In the genomic region with DNA sequence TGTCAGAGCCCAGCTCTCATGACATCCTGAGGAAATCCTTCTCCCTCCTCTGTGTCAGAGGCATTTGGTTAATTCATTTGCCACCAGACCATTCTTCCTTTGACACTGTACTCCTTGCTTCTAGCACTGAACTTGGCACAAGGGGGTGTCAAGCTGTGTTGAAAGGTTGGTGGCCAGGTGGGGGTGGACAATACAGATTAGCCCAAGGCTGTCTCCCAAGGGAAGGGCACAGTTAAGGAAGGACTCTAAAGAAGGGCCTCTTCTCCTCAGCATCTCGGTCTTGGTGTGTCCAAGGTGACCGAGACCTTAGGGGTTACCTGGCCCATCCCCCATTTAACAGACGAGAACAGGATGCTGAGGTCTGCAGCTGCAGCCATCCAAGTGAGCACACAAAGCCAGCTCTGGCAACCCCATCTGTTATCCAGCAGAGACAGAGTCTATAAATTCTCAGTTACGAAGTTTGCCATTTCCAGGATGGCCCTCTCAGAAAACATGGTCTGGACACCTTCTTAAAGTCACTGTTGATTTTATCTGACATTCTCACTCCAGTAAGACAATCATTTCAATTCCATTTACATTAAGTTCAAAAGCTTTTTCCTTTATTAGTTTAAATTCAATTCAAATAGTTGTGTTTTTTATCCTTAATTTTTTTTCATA, we compare ENCODE assay signal across 1 cellular context.
TF ChIP-seq lines count a peak whose summit lies in the region.

No MANE protein-coding gene starts in this region.

TF ChIP-seq in IMR-90, 13 proteins besides CTCF, POLR2A, EP300 and RAD21 (continued from another document):
- no peak for TF ChIP-seq SMC3 (IDR thresholded peaks at IDR 0.05; ENCODE audit: low read depth, low read length)
- no peak for TF ChIP-seq RCOR1 (IDR thresholded peaks at IDR 0.05; ENCODE audit: insufficient replicate concordance, low read length)
- TF ChIP-seq BHLHE40 (IDR thresholded peaks at IDR 0.05; ENCODE audit: low read depth, low read length) = no peak
- TF ChIP-seq NFE2L2 (IDR thresholded peaks at IDR 0.05; ENCODE audit: low read depth, low read length) = no peak
- TF ChIP-seq CEBPB (IDR thresholded peaks at IDR 0.05; ENCODE audit: low read depth, low read length) = no peak
- TF ChIP-seq MAFK (IDR thresholded peaks at IDR 0.05; ENCODE audit: low read depth, low read length) = no peak
